Comparison of ENCODE assay signal across 36 cellular contexts in genomic region chr7:23768022-23768421, GRCh38. TPM values are rescaled to one million over a fixed set of nuclear protein-coding genes. Genes with fewer than 3 reads are reported as not detected.
"Had no signal": no experiment of that assay in that cellular context is flagged by ENCODE, and none has a peak within 500 bp of the region (broad histone marks: within the 10 kb centered on the region; RNA-seq: fewer than 3 reads in every experiment).

No MANE protein-coding gene starts in this region.

- H3K36me3 ChIP-seq: MG63 had no signal

- H3K4me3 ChIP-seq: MG63 had no signal

- H3K9me3 ChIP-seq: MG63 had no signal

- H3K27me3 ChIP-seq: MG63 had no signal

- DNase-seq: Karpas-422, Kasumi-1, KBM-7, KG1, MG63, MM.1S, MV-4-11, NCI-H1048, NCI-H1092, NCI-H1092 treated with DMSO at 0.1 percent for 48 hours, NCI-H1105, NCI-H1105 treated with DMSO at 0.1 percent for 48 hours, NCI-H1417 treated with DMSO at 0.1 percent for 48 hours, NCI-H1436, NCI-H1436 treated with DMSO at 0.1 percent for 48 hours, NCI-H1694, NCI-H1694 treated with DMSO at 0.1 percent for 48 hours, NCI-H187, NCI-H187 treated with DMSO at 0.1 percent for 48 hours, NCI-H1930, NCI-H2029, NCI-H2029 treated with DMSO at 0.1 percent for 48 hours, NCI-H2081, NCI-H2081 treated with DMSO at 0.1 percent for 48 hours, NCI-H2107, NCI-H2171, NCI-H2171 treated with DMSO at 0.1 percent for 48 hours, NCI-H2227 treated with DMSO at 0.1 percent for 48 hours, NCI-H226, NCI-H345, NCI-H446, NCI-H446 treated with DMSO at 0.1 percent for 48 hours had no signal

- H3K27ac ChIP-seq: KMS-11 had no signal

RNA-seq across cellular contexts. Expression of gene STK31, which starts 58.0 kb away (rescaled TPM):
- total RNA-seq: LHCN-M2, M059J, MCF 10A had no signal
